In genomic region chr3:15198686-15199085, GRCh38 we compare ENCODE assay signal across 29 cellular contexts.
"Had no signal": no experiment of that assay in that cellular context is flagged by ENCODE, and none has a peak within 500 bp of the region (broad histone marks: within the 10 kb centered on the region; RNA-seq: fewer than 3 reads in every experiment).

No MANE protein-coding gene starts in this region.

- DNase-seq: activated CD4-positive, alpha-beta T cell treated with anti-CD3 and anti-CD28 coated beads, Interleukin-2, amount 50 U/mL, for 4 hours; activated CD4-positive, CD25-positive, alpha-beta regulatory T cell treated with anti-CD3 and anti-CD28 coated beads, Interleukin-2, amount 50 U/mL, for 72 hours; activated effector memory CD4-positive, alpha-beta T cell treated with Interleukin-2 at 50 U/mL for 16 hours; activated naive CD4-positive, alpha-beta T cell treated with anti-CD3 and anti-CD28 coated beads, Interleukin-2, amount 10 ng/mL, durations not matched to agents 7 days and 5 days; anterior cingulate cortex; caudate nucleus; cerebellar nuclear complex; Kasumi-1; KBM-7; MM.1S; MV-4-11; NCI-H1092; NCI-H1436 treated with DMSO at 0.1 percent for 48 hours; NCI-H1694 treated with DMSO at 0.1 percent for 48 hours; NCI-H2029; NCI-H345; NCI-H524 treated with DMSO at 0.1 percent for 48 hours; NK-92 treated with Interleukin-12 subunit alpha and Interleukin-12 subunit beta, amount 100 ng/mL, for 24 hours; PC-3; Peyer's patch; RPMI8226; SHP77 treated with DMSO at 0.1 percent for 48 hours; SK-N-SH had no signal

- H3K4me1 Mint-ChIP-seq: brain had no signal

- H3K36me3 Mint-ChIP-seq: activated naive CD4-positive, alpha-beta T cell treated with anti-CD3 and anti-CD28 coated beads, Interleukin-2, amount 10 ng/mL, durations not matched to agents 7 days and 5 days; brain; IgD-negative memory B cell had no signal

- ATAC-seq: PC-3 had no signal

- H3K9me3 Mint-ChIP-seq: activated CD4-positive, alpha-beta T cell treated with anti-CD3 and anti-CD28 coated beads, Interleukin-2, amount 10 ng/mL, durations not matched to agents 24 days and 14 days; activated naive CD4-positive, alpha-beta T cell treated with anti-CD3 and anti-CD28 coated beads, Interleukin-2, amount 10 ng/mL, durations not matched to agents 7 days and 5 days; activated T-helper 1 cell treated with anti-CD3 and anti-CD28 coated beads, Interleukin-12 subunit alpha, Interleukin-12 subunit beta, Interleukin-2, Interleukin-4 antibody, amounts not matched to agents 30 ng/mL and 10 ng/mL and 1 ng/mL, durations not matched to agents 14 hours and 24 hours and 36 hours; brain; IgD-negative memory B cell; T-helper 1 cell treated with Interleukin-12 subunit alpha and Interleukin-12 subunit beta and Interleukin-4 antibody, amounts not matched to agents 30 μg/mL and 1 μg/mL, for 36 hours; T-helper 2 cell treated with Interferon-gamma antibody and Interleukin-4, amounts not matched to agents 5 μg/mL and 100 μg/mL, for 36 hours had no signal

- H3K4me3 Mint-ChIP-seq: activated CD4-positive, alpha-beta T cell treated with anti-CD3 and anti-CD28 coated beads, Interleukin-2, amount 10 ng/mL, durations not matched to agents 24 days and 14 days; activated naive CD4-positive, alpha-beta T cell treated with anti-CD3 and anti-CD28 coated beads, Interleukin-2, amount 10 ng/mL, durations not matched to agents 7 days and 5 days; activated T-helper 1 cell treated with anti-CD3 and anti-CD28 coated beads, Interleukin-12 subunit alpha, Interleukin-12 subunit beta, Interleukin-2, Interleukin-4 antibody, amounts not matched to agents 30 ng/mL and 10 ng/mL and 1 ng/mL, durations not matched to agents 14 hours and 24 hours and 36 hours; brain; T-helper 1 cell treated with Interleukin-12 subunit alpha and Interleukin-12 subunit beta and Interleukin-4 antibody, amounts not matched to agents 30 μg/mL and 1 μg/mL, for 36 hours; T-helper 2 cell treated with Interferon-gamma antibody and Interleukin-4, amounts not matched to agents 5 μg/mL and 100 μg/mL, for 36 hours had no signal

- H3K27me3 Mint-ChIP-seq: IgD-negative memory B cell had no signal

- H3K27ac Mint-ChIP-seq: activated CD4-positive, alpha-beta T cell treated with anti-CD3 and anti-CD28 coated beads, Interleukin-2, amount 10 ng/mL, durations not matched to agents 24 days and 14 days; activated naive CD4-positive, alpha-beta T cell treated with anti-CD3 and anti-CD28 coated beads, Interleukin-2, amount 10 ng/mL, durations not matched to agents 7 days and 5 days; activated T-helper 1 cell treated with anti-CD3 and anti-CD28 coated beads, Interleukin-12 subunit alpha, Interleukin-12 subunit beta, Interleukin-2, Interleukin-4 antibody, amounts not matched to agents 30 ng/mL and 10 ng/mL and 1 ng/mL, durations not matched to agents 14 hours and 24 hours and 36 hours; brain; IgD-negative memory B cell; T-helper 1 cell treated with Interleukin-12 subunit alpha and Interleukin-12 subunit beta and Interleukin-4 antibody, amounts not matched to agents 30 μg/mL and 1 μg/mL, for 36 hours; T-helper 2 cell treated with Interferon-gamma antibody and Interleukin-4, amounts not matched to agents 5 μg/mL and 100 μg/mL, for 36 hours had no signal
